ENCODE assay signal across 1 cellular context in the genomic region with DNA sequence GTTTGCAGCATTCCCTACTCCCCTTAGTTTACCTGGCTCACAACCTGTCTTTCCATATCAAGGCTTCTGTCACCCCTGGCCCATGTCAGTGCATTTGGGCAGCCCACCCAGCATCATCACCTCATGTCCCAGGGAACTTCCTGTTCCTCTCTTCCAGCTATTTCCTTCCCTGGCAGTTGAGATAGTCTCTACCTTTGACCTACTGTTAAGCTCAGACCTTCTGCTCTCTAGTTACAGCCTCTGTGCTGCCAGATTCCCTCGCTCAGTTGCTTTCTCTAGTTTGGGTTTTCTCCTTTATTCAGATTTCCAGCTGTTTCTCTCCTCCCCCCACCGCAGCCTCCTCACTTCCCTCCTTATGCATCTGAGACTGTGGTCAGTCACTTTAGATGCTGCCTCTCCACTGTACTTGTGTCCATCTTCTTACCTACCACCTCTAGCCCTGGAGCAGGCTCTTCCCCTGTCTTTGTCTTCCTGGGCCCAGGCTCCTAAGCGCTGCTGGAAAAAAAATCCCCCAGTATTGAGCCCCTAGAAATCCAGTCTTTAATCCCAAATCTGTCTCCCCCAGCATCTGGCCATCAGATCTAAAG.
TF ChIP-seq lines count a peak whose summit lies in the region.

No MANE protein-coding gene starts in this region.

TF ChIP-seq in WTC11, 78 proteins besides CTCF, POLR2A, EP300 and RAD21 (continued from another document):
- TF ChIP-seq, protein P1, sequence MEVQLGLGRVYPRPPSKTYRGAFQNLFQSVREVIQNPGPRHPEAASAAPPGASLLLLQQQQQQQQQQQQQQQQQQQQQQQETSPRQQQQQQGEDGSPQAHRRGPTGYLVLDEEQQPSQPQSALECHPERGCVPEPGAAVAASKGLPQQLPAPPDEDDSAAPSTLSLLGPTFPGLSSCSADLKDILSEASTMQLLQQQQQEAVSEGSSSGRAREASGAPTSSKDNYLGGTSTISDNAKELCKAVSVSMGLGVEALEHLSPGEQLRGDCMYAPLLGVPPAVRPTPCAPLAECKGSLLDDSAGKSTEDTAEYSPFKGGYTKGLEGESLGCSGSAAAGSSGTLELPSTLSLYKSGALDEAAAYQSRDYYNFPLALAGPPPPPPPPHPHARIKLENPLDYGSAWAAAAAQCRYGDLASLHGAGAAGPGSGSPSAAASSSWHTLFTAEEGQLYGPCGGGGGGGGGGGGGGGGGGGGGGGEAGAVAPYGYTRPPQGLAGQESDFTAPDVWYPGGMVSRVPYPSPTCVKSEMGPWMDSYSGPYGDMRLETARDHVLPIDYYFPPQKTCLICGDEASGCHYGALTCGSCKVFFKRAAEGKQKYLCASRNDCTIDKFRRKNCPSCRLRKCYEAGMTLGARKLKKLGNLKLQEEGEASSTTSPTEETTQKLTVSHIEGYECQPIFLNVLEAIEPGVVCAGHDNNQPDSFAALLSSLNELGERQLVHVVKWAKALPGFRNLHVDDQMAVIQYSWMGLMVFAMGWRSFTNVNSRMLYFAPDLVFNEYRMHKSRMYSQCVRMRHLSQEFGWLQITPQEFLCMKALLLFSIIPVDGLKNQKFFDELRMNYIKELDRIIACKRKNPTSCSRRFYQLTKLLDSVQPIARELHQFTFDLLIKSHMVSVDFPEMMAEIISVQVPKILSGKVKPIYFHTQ (CRISPR knock-in tag; IDR thresholded peaks at IDR 0.05), result no peak
- TF ChIP-seq, protein P2, sequence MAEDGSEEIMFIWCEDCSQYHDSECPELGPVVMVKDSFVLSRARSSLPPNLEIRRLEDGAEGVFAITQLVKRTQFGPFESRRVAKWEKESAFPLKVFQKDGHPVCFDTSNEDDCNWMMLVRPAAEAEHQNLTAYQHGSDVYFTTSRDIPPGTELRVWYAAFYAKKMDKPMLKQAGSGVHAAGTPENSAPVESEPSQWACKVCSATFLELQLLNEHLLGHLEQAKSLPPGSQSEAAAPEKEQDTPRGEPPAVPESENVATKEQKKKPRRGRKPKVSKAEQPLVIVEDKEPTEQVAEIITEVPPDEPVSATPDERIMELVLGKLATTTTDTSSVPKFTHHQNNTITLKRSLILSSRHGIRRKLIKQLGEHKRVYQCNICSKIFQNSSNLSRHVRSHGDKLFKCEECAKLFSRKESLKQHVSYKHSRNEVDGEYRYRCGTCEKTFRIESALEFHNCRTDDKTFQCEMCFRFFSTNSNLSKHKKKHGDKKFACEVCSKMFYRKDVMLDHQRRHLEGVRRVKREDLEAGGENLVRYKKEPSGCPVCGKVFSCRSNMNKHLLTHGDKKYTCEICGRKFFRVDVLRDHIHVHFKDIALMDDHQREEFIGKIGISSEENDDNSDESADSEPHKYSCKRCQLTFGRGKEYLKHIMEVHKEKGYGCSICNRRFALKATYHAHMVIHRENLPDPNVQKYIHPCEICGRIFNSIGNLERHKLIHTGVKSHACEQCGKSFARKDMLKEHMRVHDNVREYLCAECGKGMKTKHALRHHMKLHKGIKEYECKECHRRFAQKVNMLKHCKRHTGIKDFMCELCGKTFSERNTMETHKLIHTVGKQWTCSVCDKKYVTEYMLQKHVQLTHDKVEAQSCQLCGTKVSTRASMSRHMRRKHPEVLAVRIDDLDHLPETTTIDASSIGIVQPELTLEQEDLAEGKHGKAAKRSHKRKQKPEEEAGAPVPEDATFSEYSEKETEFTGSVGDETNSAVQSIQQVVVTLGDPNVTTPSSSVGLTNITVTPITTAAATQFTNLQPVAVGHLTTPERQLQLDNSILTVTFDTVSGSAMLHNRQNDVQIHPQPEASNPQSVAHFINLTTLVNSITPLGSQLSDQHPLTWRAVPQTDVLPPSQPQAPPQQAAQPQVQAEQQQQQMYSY (CRISPR knock-in tag; IDR thresholded peaks at IDR 0.05), result no peak
- TF ChIP-seq, protein P3, sequence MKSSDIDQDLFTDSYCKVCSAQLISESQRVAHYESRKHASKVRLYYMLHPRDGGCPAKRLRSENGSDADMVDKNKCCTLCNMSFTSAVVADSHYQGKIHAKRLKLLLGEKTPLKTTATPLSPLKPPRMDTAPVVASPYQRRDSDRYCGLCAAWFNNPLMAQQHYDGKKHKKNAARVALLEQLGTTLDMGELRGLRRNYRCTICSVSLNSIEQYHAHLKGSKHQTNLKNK (CRISPR knock-in tag; IDR thresholded peaks at IDR 0.05), result no peak
- no peak for TF ChIP-seq GRHL2 (CRISPR knock-in tag; IDR thresholded peaks at IDR 0.05; ENCODE audit: insufficient replicate concordance, severe bottlenecking)
- TF ChIP-seq TEAD1 (CRISPR knock-in tag; IDR thresholded peaks at IDR 0.05), result no peak
- TF ChIP-seq, protein P4, sequence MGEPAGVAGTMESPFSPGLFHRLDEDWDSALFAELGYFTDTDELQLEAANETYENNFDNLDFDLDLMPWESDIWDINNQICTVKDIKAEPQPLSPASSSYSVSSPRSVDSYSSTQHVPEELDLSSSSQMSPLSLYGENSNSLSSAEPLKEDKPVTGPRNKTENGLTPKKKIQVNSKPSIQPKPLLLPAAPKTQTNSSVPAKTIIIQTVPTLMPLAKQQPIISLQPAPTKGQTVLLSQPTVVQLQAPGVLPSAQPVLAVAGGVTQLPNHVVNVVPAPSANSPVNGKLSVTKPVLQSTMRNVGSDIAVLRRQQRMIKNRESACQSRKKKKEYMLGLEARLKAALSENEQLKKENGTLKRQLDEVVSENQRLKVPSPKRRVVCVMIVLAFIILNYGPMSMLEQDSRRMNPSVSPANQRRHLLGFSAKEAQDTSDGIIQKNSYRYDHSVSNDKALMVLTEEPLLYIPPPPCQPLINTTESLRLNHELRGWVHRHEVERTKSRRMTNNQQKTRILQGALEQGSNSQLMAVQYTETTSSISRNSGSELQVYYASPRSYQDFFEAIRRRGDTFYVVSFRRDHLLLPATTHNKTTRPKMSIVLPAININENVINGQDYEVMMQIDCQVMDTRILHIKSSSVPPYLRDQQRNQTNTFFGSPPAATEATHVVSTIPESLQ (CRISPR knock-in tag; IDR thresholded peaks at IDR 0.05), result no peak
- TF ChIP-seq ZNF232 (CRISPR knock-in tag; IDR thresholded peaks at IDR 0.05), result no peak
- TF ChIP-seq KAT7 (CRISPR knock-in tag; IDR thresholded peaks at IDR 0.05; ENCODE audit: borderline replicate concordance), result no peak
- TF ChIP-seq, protein P5, sequence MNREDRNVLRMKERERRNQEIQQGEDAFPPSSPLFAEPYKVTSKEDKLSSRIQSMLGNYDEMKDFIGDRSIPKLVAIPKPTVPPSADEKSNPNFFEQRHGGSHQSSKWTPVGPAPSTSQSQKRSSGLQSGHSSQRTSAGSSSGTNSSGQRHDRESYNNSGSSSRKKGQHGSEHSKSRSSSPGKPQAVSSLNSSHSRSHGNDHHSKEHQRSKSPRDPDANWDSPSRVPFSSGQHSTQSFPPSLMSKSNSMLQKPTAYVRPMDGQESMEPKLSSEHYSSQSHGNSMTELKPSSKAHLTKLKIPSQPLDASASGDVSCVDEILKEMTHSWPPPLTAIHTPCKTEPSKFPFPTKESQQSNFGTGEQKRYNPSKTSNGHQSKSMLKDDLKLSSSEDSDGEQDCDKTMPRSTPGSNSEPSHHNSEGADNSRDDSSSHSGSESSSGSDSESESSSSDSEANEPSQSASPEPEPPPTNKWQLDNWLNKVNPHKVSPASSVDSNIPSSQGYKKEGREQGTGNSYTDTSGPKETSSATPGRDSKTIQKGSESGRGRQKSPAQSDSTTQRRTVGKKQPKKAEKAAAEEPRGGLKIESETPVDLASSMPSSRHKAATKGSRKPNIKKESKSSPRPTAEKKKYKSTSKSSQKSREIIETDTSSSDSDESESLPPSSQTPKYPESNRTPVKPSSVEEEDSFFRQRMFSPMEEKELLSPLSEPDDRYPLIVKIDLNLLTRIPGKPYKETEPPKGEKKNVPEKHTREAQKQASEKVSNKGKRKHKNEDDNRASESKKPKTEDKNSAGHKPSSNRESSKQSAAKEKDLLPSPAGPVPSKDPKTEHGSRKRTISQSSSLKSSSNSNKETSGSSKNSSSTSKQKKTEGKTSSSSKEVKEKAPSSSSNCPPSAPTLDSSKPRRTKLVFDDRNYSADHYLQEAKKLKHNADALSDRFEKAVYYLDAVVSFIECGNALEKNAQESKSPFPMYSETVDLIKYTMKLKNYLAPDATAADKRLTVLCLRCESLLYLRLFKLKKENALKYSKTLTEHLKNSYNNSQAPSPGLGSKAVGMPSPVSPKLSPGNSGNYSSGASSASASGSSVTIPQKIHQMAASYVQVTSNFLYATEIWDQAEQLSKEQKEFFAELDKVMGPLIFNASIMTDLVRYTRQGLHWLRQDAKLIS (CRISPR knock-in tag; IDR thresholded peaks at IDR 0.05; ENCODE audit: borderline replicate concordance), result no peak
- no peak for TF ChIP-seq TEAD4 (CRISPR knock-in tag; IDR thresholded peaks at IDR 0.05)
